In the genomic region with DNA sequence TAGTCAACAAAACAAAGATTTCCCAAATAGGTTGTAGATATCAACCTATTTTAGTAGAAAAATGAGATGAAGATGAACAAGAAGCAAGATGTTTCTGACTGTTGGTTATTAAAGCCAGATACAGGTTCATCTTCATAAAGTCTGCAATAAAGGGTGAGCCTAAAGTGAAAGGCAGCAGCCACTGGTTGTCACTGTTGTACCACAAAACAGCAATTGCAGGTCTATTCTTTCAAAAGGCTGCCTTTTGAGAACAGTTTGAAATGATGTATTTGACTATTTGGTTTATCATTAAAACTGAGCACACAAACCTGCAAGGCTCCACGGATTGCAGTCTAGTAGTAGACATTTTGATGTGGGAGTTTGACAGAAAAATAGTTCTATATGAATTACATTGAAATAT, we compare ENCODE assay signal across 10 cellular contexts.
DNase-seq lines count a peak whose midpoint lies in the region; ATAC-seq and TF ChIP-seq lines count a peak whose summit lies in the region.
"Had no signal": no experiment of that assay in that cellular context is flagged by ENCODE, and none has a peak within 500 bp of the region (broad histone marks: within the 10 kb centered on the region; RNA-seq: fewer than 3 reads in every experiment).

No MANE protein-coding gene starts in this region.

- DNase-seq in A673 (ENCODE audit: low spot score) (no peak), NT2/D1 (ENCODE audit: low read depth, low spot score) (peak; percentile 8), globus pallidus (ENCODE audit: low spot score) (peak; percentile 16), AML-193 (lab: John Stamatoyannopoulos, UW) (no peak)
- no peak for DNase-seq in T-helper 2 cell treated with Interferon-gamma antibody and Interleukin-4, amounts not matched to agents 5 μg/mL and 100 μg/mL, for 36 hours (ENCODE audit: low spot score)
- DNase-seq: activated naive CD4-positive, alpha-beta T cell treated with anti-CD3 and anti-CD28 coated beads for 36 hours; stimulated activated naive CD8-positive, alpha-beta T cell treated with anti-CD3 and anti-CD28 coated beads, Interleukin-15, amount 100 ng/mL, for 72 hours had no signal

- H3K9ac ChIP-seq in NT2/D1 (ENCODE audit: insufficient read length, low read depth) = no peak overlapping the region

- H3K27me3 Mint-ChIP-seq in T-helper 2 cell treated with Interferon-gamma antibody and Interleukin-4, amounts not matched to agents 5 μg/mL and 100 μg/mL, for 36 hours (ENCODE audit: low read depth) = no peaks in the 10 kb centered on the region
- H3K27me3 Mint-ChIP-seq: stimulated activated naive CD8-positive, alpha-beta T cell treated with anti-CD3 and anti-CD28 coated beads, Interleukin-15, amount 100 ng/mL, for 72 hours had no signal

- H3K27ac Mint-ChIP-seq in T-helper 2 cell treated with Interferon-gamma antibody and Interleukin-4, amounts not matched to agents 5 μg/mL and 100 μg/mL, for 36 hours = no peak overlapping the region
- H3K27ac Mint-ChIP-seq: activated naive CD4-positive, alpha-beta T cell treated with anti-CD3 and anti-CD28 coated beads for 36 hours; stimulated activated naive CD8-positive, alpha-beta T cell treated with anti-CD3 and anti-CD28 coated beads, Interleukin-15, amount 100 ng/mL, for 72 hours had no signal

- ATAC-seq in GM19463 (IDR thresholded peaks at IDR 0.05; ENCODE audit: unreplicated experiment) = peak; percentile 70
- ATAC-seq in HG03135 (IDR thresholded peaks at IDR 0.05; ENCODE audit: unreplicated experiment) = no peak
- ATAC-seq in HG02763 (IDR thresholded peaks at IDR 0.05; ENCODE audit: unreplicated experiment) = no peak
- ATAC-seq: stimulated activated naive CD8-positive, alpha-beta T cell treated with anti-CD3 and anti-CD28 coated beads, Interleukin-15, amount 100 ng/mL, for 72 hours had no signal

- H3K36me3 Mint-ChIP-seq in T-helper 2 cell treated with Interferon-gamma antibody and Interleukin-4, amounts not matched to agents 5 μg/mL and 100 μg/mL, for 36 hours (ENCODE audit: low read depth) = no peaks in the 10 kb centered on the region

- POLR2A ChIA-PET in A673 (lab: Charles Lee; ENCODE audit: low non-redundant PET) = no interaction called here

- H3K4me3 Mint-ChIP-seq in T-helper 2 cell treated with Interferon-gamma antibody and Interleukin-4, amounts not matched to agents 5 μg/mL and 100 μg/mL, for 36 hours = no peak overlapping the region
- H3K4me3 Mint-ChIP-seq: activated naive CD4-positive, alpha-beta T cell treated with anti-CD3 and anti-CD28 coated beads for 36 hours; stimulated activated naive CD8-positive, alpha-beta T cell treated with anti-CD3 and anti-CD28 coated beads, Interleukin-15, amount 100 ng/mL, for 72 hours had no signal

- BruUV-seq in A673 (replicated peaks; lab: Mats Ljungman, UMichigan) = no TSS peak

- no peaks in the 10 kb centered on the region for H3K4me1 Mint-ChIP-seq in T-helper 2 cell treated with Interferon-gamma antibody and Interleukin-4, amounts not matched to agents 5 μg/mL and 100 μg/mL, for 36 hours (ENCODE audit: low read depth)
- H3K4me1 Mint-ChIP-seq: stimulated activated naive CD8-positive, alpha-beta T cell treated with anti-CD3 and anti-CD28 coated beads, Interleukin-15, amount 100 ng/mL, for 72 hours had no signal

- H3K27ac ChIP-seq in A673 (ENCODE audit: low read depth, low read length, poor library complexity, severe bottlenecking) = no peak overlapping the region

- CTCF ChIA-PET in A673 (lab: Charles Lee) = no interaction called here

- H3K36me3 ChIP-seq in A673 (ENCODE audit: insufficient read depth, low read length, poor library complexity, severe bottlenecking) (no peaks in the 10 kb centered on the region), NT2/D1 (ENCODE audit: insufficient read depth, insufficient read length, low read length) (no peaks in the 10 kb centered on the region)

- intact Hi-C loops in A673 (cut with micrococcal nuclease; ENCODE audit: unreplicated experiment) = no loop called here

- no peaks in the 10 kb centered on the region for H3K9me3 ChIP-seq in A673 (ENCODE audit: low read depth, low read length, poor library complexity, severe bottlenecking)
- no peaks in the 10 kb centered on the region for H3K9me3 ChIP-seq in NT2/D1 (ENCODE audit: insufficient read depth, low read length)

- H3K27me3 ChIP-seq in A673 (replicated peaks; ENCODE audit: insufficient read depth, low read depth, low read length, poor library complexity) (no peaks in the 10 kb centered on the region), NT2/D1 (ENCODE audit: insufficient read depth, insufficient read length) (no peaks in the 10 kb centered on the region)

- H3K9me3 Mint-ChIP-seq in T-helper 2 cell treated with Interferon-gamma antibody and Interleukin-4, amounts not matched to agents 5 μg/mL and 100 μg/mL, for 36 hours = peaks cover 9% of the 10 kb centered on the region

- H3K4me1 ChIP-seq in A673 (ENCODE audit: insufficient read depth, low read length, poor library complexity, severe bottlenecking) (no peaks in the 10 kb centered on the region), NT2/D1 (ENCODE audit: insufficient read depth, insufficient read length) (no peaks in the 10 kb centered on the region)

- peak; percentile 31; the same call in 1 of the 2 replicates for TF ChIP-seq CTCF in A673 (conservative IDR thresholded peaks at IDR 0.05; ENCODE audit: low read depth, low read length)

- H3K4me3 ChIP-seq in A673 (ENCODE audit: low read depth, low read length, poor library complexity, severe bottlenecking) = no peak overlapping the region
- H3K4me3 ChIP-seq in NT2/D1 (ENCODE audit: insufficient read length, low read depth) = no peak overlapping the region

Comparison
In these comparisons a context has a peak if more than half of its experiments do, and no peak if none do; other contexts are left out.
1. DNase-seq: peak in NT2/D1 (single experiment) and globus pallidus (single experiment); none in A673 (single experiment), T-helper 2 cell treated with Interferon-gamma antibody and Interleukin-4, amounts not matched to agents 5 μg/mL and 100 μg/mL, for 36 hours (single experiment) and AML-193 (0 of 2).